Comparison of ENCODE assay signal across 8 cellular contexts in genomic region chr11:27497284-27497866, GRCh38. TPM values are rescaled to one million over a fixed set of nuclear protein-coding genes. Genes with fewer than 3 reads are reported as not detected.
DNase-seq lines count a peak whose midpoint lies in the region; ATAC-seq and TF ChIP-seq lines count a peak whose summit lies in the region.

No MANE protein-coding gene starts in this region.

- intact Hi-C loops in activated T-helper 2 cell treated with anti-CD3 and anti-CD28 coated beads, Interferon-gamma antibody, Interleukin-2, Interleukin-4, amounts not matched to agents 10 μg/mL and 5 μg/mL and 100 μg/mL, durations not matched to agents 14 hours and 24 hours and 36 hours (cut with micrococcal nuclease), result loop anchor here (1.0 kb wide), 1 partner anchor 9 kb away; the partner anchor contains the start of gene LIN7C

- H3K4me1 ChIP-seq in endodermal cell (ENCODE audit: control insufficient read depth, insufficient read depth, low read length), result no peaks in the 10 kb centered on the region

- no peak overlapping the region for H3K27ac ChIP-seq in endodermal cell (ENCODE audit: low read depth, low read length)

- H3K4me1 Mint-ChIP-seq in stimulated activated naive CD8-positive, alpha-beta T cell treated with anti-CD3 and anti-CD28 coated beads, Interleukin-15, amount 100 ng/mL, for 72 hours, result peaks cover 14% of the 10 kb centered on the region
- H3K4me1 Mint-ChIP-seq in endodermal cell (peaks cover 4% of the 10 kb centered on the region), osteocyte (ENCODE audit: unreplicated experiment) (peaks cover 15% of the 10 kb centered on the region)
- peaks cover 6% of the 10 kb centered on the region for H3K4me1 Mint-ChIP-seq in activated T-helper 2 cell treated with anti-CD3 and anti-CD28 coated beads, Interferon-gamma antibody, Interleukin-2, Interleukin-4, amounts not matched to agents 10 μg/mL and 5 μg/mL and 100 μg/mL, durations not matched to agents 14 hours and 24 hours and 36 hours (ENCODE audit: low read depth)

- H3K9ac ChIP-seq in endodermal cell (ENCODE audit: extremely low read depth, low read length, poor library complexity, severe bottlenecking), result no peak overlapping the region

- no peaks in the 10 kb centered on the region for H3K27me3 ChIP-seq in endodermal cell (ENCODE audit: control insufficient read depth, insufficient read depth, low read length, poor library complexity, severe bottlenecking)

- no peak overlapping the region for H3K4me3 Mint-ChIP-seq in stimulated activated naive CD8-positive, alpha-beta T cell treated with anti-CD3 and anti-CD28 coated beads, Interleukin-15, amount 100 ng/mL, for 72 hours
- no peak overlapping the region for H3K4me3 Mint-ChIP-seq in endodermal cell
- no peak overlapping the region for H3K4me3 Mint-ChIP-seq in osteocyte (ENCODE audit: unreplicated experiment)
- no peak overlapping the region for H3K4me3 Mint-ChIP-seq in activated T-helper 2 cell treated with anti-CD3 and anti-CD28 coated beads, Interferon-gamma antibody, Interleukin-2, Interleukin-4, amounts not matched to agents 10 μg/mL and 5 μg/mL and 100 μg/mL, durations not matched to agents 14 hours and 24 hours and 36 hours (ENCODE audit: low read depth)

- H3K9me3 Mint-ChIP-seq in stimulated activated naive CD8-positive, alpha-beta T cell treated with anti-CD3 and anti-CD28 coated beads, Interleukin-15, amount 100 ng/mL, for 72 hours, result no peaks in the 10 kb centered on the region
- H3K9me3 Mint-ChIP-seq in endodermal cell, result no peaks in the 10 kb centered on the region
- H3K9me3 Mint-ChIP-seq in osteocyte (ENCODE audit: unreplicated experiment), result no peaks in the 10 kb centered on the region
- H3K9me3 Mint-ChIP-seq in activated T-helper 2 cell treated with anti-CD3 and anti-CD28 coated beads, Interferon-gamma antibody, Interleukin-2, Interleukin-4, amounts not matched to agents 10 μg/mL and 5 μg/mL and 100 μg/mL, durations not matched to agents 14 hours and 24 hours and 36 hours, result no peaks in the 10 kb centered on the region

- peak; percentile 55 for TF ChIP-seq CTCF in endodermal cell (conservative IDR thresholded peaks at IDR 0.05)
- TF ChIP-seq CTCF in osteocyte (IDR thresholded peaks at IDR 0.05), result peak; percentile 62
- no peak for TF ChIP-seq CTCF in omental fat pad (IDR thresholded peaks at IDR 0.05)

- no peak overlapping the region for H3K27ac Mint-ChIP-seq in stimulated activated naive CD8-positive, alpha-beta T cell treated with anti-CD3 and anti-CD28 coated beads, Interleukin-15, amount 100 ng/mL, for 72 hours
- no peak overlapping the region for H3K27ac Mint-ChIP-seq in endodermal cell
- H3K27ac Mint-ChIP-seq in osteocyte (ENCODE audit: unreplicated experiment), result no peak overlapping the region
- no peak overlapping the region for H3K27ac Mint-ChIP-seq in activated T-helper 2 cell treated with anti-CD3 and anti-CD28 coated beads, Interferon-gamma antibody, Interleukin-2, Interleukin-4, amounts not matched to agents 10 μg/mL and 5 μg/mL and 100 μg/mL, durations not matched to agents 14 hours and 24 hours and 36 hours

- H3K36me3 Mint-ChIP-seq in endodermal cell (ENCODE audit: low read depth) (peaks cover 56% of the 10 kb centered on the region), osteocyte (ENCODE audit: unreplicated experiment) (peaks cover 31% of the 10 kb centered on the region)
- H3K36me3 Mint-ChIP-seq in activated T-helper 2 cell treated with anti-CD3 and anti-CD28 coated beads, Interferon-gamma antibody, Interleukin-2, Interleukin-4, amounts not matched to agents 10 μg/mL and 5 μg/mL and 100 μg/mL, durations not matched to agents 14 hours and 24 hours and 36 hours (ENCODE audit: low read depth), result peaks cover 40% of the 10 kb centered on the region

- H3K36me3 ChIP-seq in endodermal cell (ENCODE audit: control insufficient read depth, insufficient read depth, low read length), result peaks cover 83% of the 10 kb centered on the region

- H3K4me3 ChIP-seq in endodermal cell (ENCODE audit: low read length), result no peak overlapping the region

- H3K27me3 Mint-ChIP-seq in stimulated activated naive CD8-positive, alpha-beta T cell treated with anti-CD3 and anti-CD28 coated beads, Interleukin-15, amount 100 ng/mL, for 72 hours, result no peaks in the 10 kb centered on the region
- no peaks in the 10 kb centered on the region for H3K27me3 Mint-ChIP-seq in endodermal cell (ENCODE audit: insufficient read depth)
- no peaks in the 10 kb centered on the region for H3K27me3 Mint-ChIP-seq in osteocyte (ENCODE audit: unreplicated experiment)
- H3K27me3 Mint-ChIP-seq in activated T-helper 2 cell treated with anti-CD3 and anti-CD28 coated beads, Interferon-gamma antibody, Interleukin-2, Interleukin-4, amounts not matched to agents 10 μg/mL and 5 μg/mL and 100 μg/mL, durations not matched to agents 14 hours and 24 hours and 36 hours (ENCODE audit: low read depth), result no peaks in the 10 kb centered on the region

- H3K9me3 ChIP-seq in endodermal cell (ENCODE audit: control insufficient read depth, low read length), result no peaks in the 10 kb centered on the region

- no peak for DNase-seq in stimulated activated naive CD8-positive, alpha-beta T cell treated with anti-CD3 and anti-CD28 coated beads, Interleukin-15, amount 100 ng/mL, for 72 hours
- DNase-seq in stimulated activated naive CD8-positive, alpha-beta T cell treated with anti-CD3 and anti-CD28 coated beads, Interleukin-15, Interleukin-2, amounts not matched to agents 100 U/mL and 50 U/mL, for 24 hours, result no peak
- DNase-seq in NCI-H226, result peak; percentile 22
- no peak for DNase-seq in endodermal cell
- no peak for DNase-seq in osteocyte (ENCODE audit: extremely low spot score, unreplicated experiment)
- no peak for DNase-seq in activated T-helper 2 cell treated with anti-CD3 and anti-CD28 coated beads, Interferon-gamma antibody, Interleukin-2, Interleukin-4, amounts not matched to agents 10 μg/mL and 5 μg/mL and 100 μg/mL, durations not matched to agents 14 hours and 24 hours and 36 hours (ENCODE audit: low spot score)
- DNase-seq in omental fat pad (ENCODE audit: low spot score), result no peak

- peak; percentile 49 for ATAC-seq in stimulated activated naive CD8-positive, alpha-beta T cell treated with anti-CD3 and anti-CD28 coated beads, Interleukin-15, amount 100 ng/mL, for 72 hours
- no peak for ATAC-seq in stimulated activated naive CD8-positive, alpha-beta T cell treated with anti-CD3 and anti-CD28 coated beads, Interleukin-15, Interleukin-2, amounts not matched to agents 100 U/mL and 50 U/mL, for 24 hours
- ATAC-seq in HG02884 (IDR thresholded peaks at IDR 0.05; ENCODE audit: unreplicated experiment) (peak; percentile 54), omental fat pad (ENCODE audit: low FRiP score) (no peak)

RNA-seq across cellular contexts. Expression of gene LIN7C, which starts 9.2 kb away (rescaled TPM):
- total RNA-seq in endodermal cell (10 to 100 TPM; 28.3 to 39.6 TPM), osteocyte (20.3 and 21.8 TPM in 2 replicates), omental fat pad (10 to 100 TPM; 26.5 to 37.7 (median 30.3) TPM)
- 18.2 TPM for polyA plus RNA-seq in endodermal cell (2013, experiment 1 of 2)
- 18.9 TPM for polyA plus RNA-seq in endodermal cell (2013, experiment 2 of 2)
- total RNA-seq in activated T-helper 2 cell treated with anti-CD3 and anti-CD28 coated beads, Interferon-gamma antibody, Interleukin-2, Interleukin-4, amounts not matched to agents 10 μg/mL and 5 μg/mL and 100 μg/mL, durations not matched to agents 14 hours and 24 hours and 36 hours, result 29.6 and 31.0 TPM in 2 replicates

RNA-seq across cellular contexts. Expression of gene LGR4, which starts 24.8 kb away (rescaled TPM):
- total RNA-seq in endodermal cell (10 to 100 TPM; 73.7 to 75.6 TPM), osteocyte (59.5 and 61.9 TPM in 2 replicates), omental fat pad (10 to 100 TPM; 18.1 to 31.5 (median 26.1) TPM)
- polyA plus RNA-seq in endodermal cell (2013, experiment 1 of 2), result 58.3 TPM
- 53.9 TPM for polyA plus RNA-seq in endodermal cell (2013, experiment 2 of 2)
- total RNA-seq in activated T-helper 2 cell treated with anti-CD3 and anti-CD28 coated beads, Interferon-gamma antibody, Interleukin-2, Interleukin-4, amounts not matched to agents 10 μg/mL and 5 μg/mL and 100 μg/mL, durations not matched to agents 14 hours and 24 hours and 36 hours, result 0.05 and 0.14 TPM in 2 replicates

Comparison
In these comparisons a context has a peak if more than half of its experiments do, and no peak if none do; other contexts are left out.
1. ATAC-seq: peak in stimulated activated naive CD8-positive, alpha-beta T cell treated with anti-CD3 and anti-CD28 coated beads, Interleukin-15, amount 100 ng/mL, for 72 hours (single experiment) and HG02884 (single experiment); none in stimulated activated naive CD8-positive, alpha-beta T cell treated with anti-CD3 and anti-CD28 coated beads, Interleukin-15, Interleukin-2, amounts not matched to agents 100 U/mL and 50 U/mL, for 24 hours (single experiment) and omental fat pad (single experiment).
2. CTCF ChIP-seq: peak in endodermal cell (single experiment) and osteocyte (single experiment); none in omental fat pad (0 of 3).
3. RNA of gene LGR4, which starts 24.8 kb away (total RNA-seq): 73.7 to 75.6 TPM in endodermal cell, 59.5 to 61.9 TPM in osteocyte and 18.1 to 31.5 TPM in omental fat pad; 0.05 to 0.14 TPM in activated T-helper 2 cell treated with anti-CD3 and anti-CD28 coated beads, Interferon-gamma antibody, Interleukin-2, Interleukin-4, amounts not matched to agents 10 μg/mL and 5 μg/mL and 100 μg/mL, durations not matched to agents 14 hours and 24 hours and 36 hours; every median in the first group is over 10 times any median in the second.